Comparison of ENCODE assay signal across 13 cellular contexts in the genomic region with DNA sequence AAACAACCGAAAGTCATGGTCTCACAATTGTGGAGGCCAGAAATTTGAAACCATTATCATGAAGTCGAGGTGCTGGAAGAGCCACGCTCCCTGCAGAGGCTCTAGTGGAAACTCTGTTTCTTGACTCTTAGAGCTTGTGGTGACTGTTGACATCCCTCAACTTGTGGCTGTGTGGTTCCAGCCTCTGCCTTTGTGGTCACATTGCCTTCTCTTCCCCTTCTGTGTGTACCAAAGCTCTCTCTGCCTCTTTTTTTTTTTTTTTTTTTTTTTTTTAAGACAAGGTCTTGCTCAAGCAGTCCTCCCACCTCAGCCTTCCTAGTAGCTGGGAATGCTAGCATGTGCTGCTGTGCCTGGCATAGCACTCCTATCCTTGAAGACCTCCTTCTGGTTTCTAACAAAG. TPM values are rescaled to one million over a fixed set of nuclear protein-coding genes. Genes with fewer than 3 reads are reported as not detected.
DNase-seq lines count a peak whose midpoint lies in the region; ATAC-seq and TF ChIP-seq lines count a peak whose summit lies in the region.
"Had no signal": no experiment of that assay in that cellular context is flagged by ENCODE, and none has a peak within 500 bp of the region (broad histone marks: within the 10 kb centered on the region; RNA-seq: fewer than 3 reads in every experiment).

No MANE protein-coding gene starts in this region.

- H4K20me1 ChIP-seq in DND-41 (ENCODE audit: insufficient read depth, low read length), result no peaks in the 10 kb centered on the region
- H4K20me1 ChIP-seq in OCI-LY1 (ENCODE audit: insufficient read depth, low read length), result no peaks in the 10 kb centered on the region

- H3K4me1 ChIP-seq in DND-41 (ENCODE audit: insufficient read depth, low read length) (no peaks in the 10 kb centered on the region), OCI-LY1 (ENCODE audit: insufficient read depth, low read length, severe bottlenecking) (peaks cover 49% of the 10 kb centered on the region)
- H3K4me1 ChIP-seq: left ventricle myocardium inferior had no signal

- peak overlapping the region; percentile 30 for H3K27ac Mint-ChIP-seq in activated naive CD4-positive, alpha-beta T cell treated with anti-CD3 and anti-CD28 coated beads, Interleukin-2, amount 10 ng/mL, durations not matched to agents 7 days and 5 days

- H3K4me3 Mint-ChIP-seq in activated naive CD4-positive, alpha-beta T cell treated with anti-CD3 and anti-CD28 coated beads, Interleukin-2, amount 10 ng/mL, durations not matched to agents 7 days and 5 days, result no peak overlapping the region

- CTCF ChIA-PET in activated naive CD4-positive, alpha-beta T cell treated with anti-CD3 and anti-CD28 coated beads, Interleukin-2, amount 10 ng/mL, durations not matched to agents 7 days and 5 days (lab: Charles Lee), result interaction anchor here (0.6 to 10.2 kb wide), 20 partner anchors 11 to 191 kb away, joined by 3 to 137 read pairs (median 10); a partner anchor contains a TSS

- H3K79me2 ChIP-seq in DND-41 (ENCODE audit: insufficient read depth, low read length), result no peaks in the 10 kb centered on the region
- H3K79me2 ChIP-seq in OCI-LY1 (ENCODE audit: insufficient read depth, low read length), result no peaks in the 10 kb centered on the region

- no peak overlapping the region for H3K4me3 ChIP-seq in DND-41 (ENCODE audit: low read depth in 1 of 2, low read length in 2 of 2)
- H3K4me3 ChIP-seq in OCI-LY1 (ENCODE audit: low read depth, low read length, poor library complexity, severe bottlenecking), result no peak overlapping the region
- H3K4me3 ChIP-seq: left ventricle myocardium inferior, sigmoid colon, upper lobe of left lung had no signal

- H3K27ac ChIP-seq in DND-41 (ENCODE audit: low read length) (no peak overlapping the region), OCI-LY1 (ENCODE audit: low read depth, low read length, poor library complexity, severe bottlenecking) (peak overlapping the region; percentile 95)

- no peaks in the 10 kb centered on the region for H3K27me3 Mint-ChIP-seq in activated naive CD4-positive, alpha-beta T cell treated with anti-CD3 and anti-CD28 coated beads, Interleukin-2, amount 10 ng/mL, durations not matched to agents 7 days and 5 days

- DNase-seq in DND-41 (peak; percentile 57), sciatic nerve (ENCODE audit: low spot score) (no peak), OCI-M2 (lab: John Stamatoyannopoulos, UW; ENCODE audit: unreplicated experiment) (no peak), NCI-H2107 (lab: John Stamatoyannopoulos, UW) (no peak)
- DNase-seq in activated naive CD4-positive, alpha-beta T cell treated with anti-CD3 and anti-CD28 coated beads, Interleukin-2, amount 10 ng/mL, durations not matched to agents 7 days and 5 days, result peak; percentile 70
- DNase-seq: left ventricle myocardium inferior, NCI-H1105 treated with DMSO at 0.1 percent for 48 hours, Right ventricle myocardium superior, sigmoid colon had no signal

- intact Hi-C loops in sciatic nerve (cut with DNase I), result loop anchor here (5.0 kb wide), 1 partner anchor 154 kb away; no protein-coding TSS in a partner anchor

- H3K36me3 ChIP-seq in DND-41 (ENCODE audit: insufficient read depth, low read length), result peaks cover 84% of the 10 kb centered on the region
- H3K36me3 ChIP-seq in OCI-LY1 (ENCODE audit: insufficient read depth, low read length), result peaks cover 74% of the 10 kb centered on the region

- H3K27me3 ChIP-seq in DND-41 (ENCODE audit: insufficient read depth, low read length, poor library complexity) (no peaks in the 10 kb centered on the region), OCI-LY1 (ENCODE audit: insufficient read depth, low read length) (no peaks in the 10 kb centered on the region)
- H3K27me3 ChIP-seq: sigmoid colon, upper lobe of left lung had no signal

- peaks cover 43% of the 10 kb centered on the region for H3K4me1 Mint-ChIP-seq in activated naive CD4-positive, alpha-beta T cell treated with anti-CD3 and anti-CD28 coated beads, Interleukin-2, amount 10 ng/mL, durations not matched to agents 7 days and 5 days

- no peak overlapping the region for H2AFZ ChIP-seq in DND-41 (ENCODE audit: low read depth, low read length)
- no peak overlapping the region for H2AFZ ChIP-seq in OCI-LY1 (ENCODE audit: low read length)

- H3K9me2 ChIP-seq in OCI-LY1 (ENCODE audit: low read depth, low read length), result no peaks in the 10 kb centered on the region

- H3K9ac ChIP-seq in DND-41 (ENCODE audit: low read depth, low read length) (no peak overlapping the region), OCI-LY1 (ENCODE audit: low read length) (peak overlapping the region; percentile 18; the same call in 1 of the 2 replicates)

- peaks cover 71% of the 10 kb centered on the region for H3K36me3 Mint-ChIP-seq in activated naive CD4-positive, alpha-beta T cell treated with anti-CD3 and anti-CD28 coated beads, Interleukin-2, amount 10 ng/mL, durations not matched to agents 7 days and 5 days

- TF ChIP-seq CTCF in DND-41 (IDR thresholded peaks at IDR 0.05; ENCODE audit: borderline replicate concordance, extremely low read depth, low read length, poor library complexity, severe bottlenecking) (no peak), OCI-LY1 (IDR thresholded peaks at IDR 0.05; ENCODE audit: low read length) (no peak)

- H3K9me3 ChIP-seq in DND-41 (ENCODE audit: insufficient read depth, low read length, severe bottlenecking), result no peaks in the 10 kb centered on the region
- H3K9me3 ChIP-seq in OCI-LY1 (ENCODE audit: low read length), result no peaks in the 10 kb centered on the region
- H3K9me3 ChIP-seq: left ventricle myocardium inferior, sigmoid colon, upper lobe of left lung had no signal

- peaks cover 5% of the 10 kb centered on the region; the same call in 1 of the 2 replicates for H3F3A ChIP-seq in OCI-LY1 (ENCODE audit: insufficient read depth, low read length)

- H3K4me2 ChIP-seq in DND-41 (ENCODE audit: insufficient read depth, low read length) (no peak overlapping the region), OCI-LY1 (ENCODE audit: low read length) (peak overlapping the region; percentile 35; the same call in 1 of the 2 replicates)

- H3K9me3 Mint-ChIP-seq in activated naive CD4-positive, alpha-beta T cell treated with anti-CD3 and anti-CD28 coated beads, Interleukin-2, amount 10 ng/mL, durations not matched to agents 7 days and 5 days, result no peaks in the 10 kb centered on the region

- ATAC-seq in DND-41 (ENCODE audit: insufficient read depth, low read depth), result peak; percentile 91
- ATAC-seq in sciatic nerve, result peak; percentile 50
- no peak for ATAC-seq in GM18873 (IDR thresholded peaks at IDR 0.05; ENCODE audit: low FRiP score, unreplicated experiment)
- ATAC-seq in GM18909 (IDR thresholded peaks at IDR 0.05; ENCODE audit: poor library complexity, unreplicated experiment), result no peak

RNA-seq across cellular contexts. Expression of a gene that starts 48.7 kb away (rescaled TPM):
- total RNA-seq in sciatic nerve, result 74.4 TPM

Comparison
In these comparisons a context has a peak if more than half of its experiments do, and no peak if none do; other contexts are left out.
1. ATAC-seq: peak in DND-41 (single experiment) and sciatic nerve (single experiment); none in GM18873 (single experiment) and GM18909 (single experiment).
2. DNase-seq: peak in DND-41 (single experiment) and activated naive CD4-positive, alpha-beta T cell treated with anti-CD3 and anti-CD28 coated beads, Interleukin-2, amount 10 ng/mL, durations not matched to agents 7 days and 5 days (single experiment); none in sciatic nerve (single experiment), OCI-M2 (single experiment) and NCI-H2107 (single experiment).